ENCODE assay signal across 8 cellular contexts in genomic region chr9:129110740-129111142, GRCh38. TPM values are rescaled to one million over a fixed set of nuclear protein-coding genes. Genes with fewer than 3 reads are reported as not detected.
DNase-seq lines count a peak whose midpoint lies in the region; ATAC-seq, FAIRE-seq and TF ChIP-seq lines count a peak whose summit lies in the region.

Gene CRAT (minus strand): TSS chr9:129110793. CDS start chr9:129110509, 284 bp downstream.

- no peaks in the 10 kb centered on the region for H3K9me3 ChIP-seq in kidney (ENCODE audit: control insufficient read depth in 1 of 2, low read length in 2 of 2)

- FAIRE-seq in kidney (lab: Jason Lieb, UNC): no peak

- ATAC-seq in GM19043 (IDR thresholded peaks at IDR 0.05; ENCODE audit: low read depth, unreplicated experiment) (peak; percentile 49), HG03342 (IDR thresholded peaks at IDR 0.05; ENCODE audit: unreplicated experiment) (peak; percentile 51)

- H3K27ac ChIP-seq in kidney (ENCODE audit: low read depth in 2 of 2, low read length in 2 of 2): peak within 1 kb of the TSS; percentile 94 to 96

- intact Hi-C loops in kidney (cut with DNase I): no loop called here

- H3K36me3 ChIP-seq in kidney (ENCODE audit: control insufficient read depth in 1 of 2, insufficient read depth in 2 of 2, low read length in 2 of 2): peaks cover 0 to 5% of the 10 kb centered on the region in 2 donors

- peak; percentile 94 for DNase-seq in AG10803 (ENCODE audit: low read depth)
- DNase-seq in NCI-H460 (ENCODE audit: extremely low read depth, low read depth): peak; percentile 94
- DNase-seq in activated CD4-positive, alpha-beta T cell treated with anti-CD3 and anti-CD28 coated beads for 1 hour: peak; percentile 88
- peak; percentile 65 to 82 for DNase-seq in cerebellar nuclear complex (lab: John Stamatoyannopoulos, UW)
- peak; percentile 99 for DNase-seq in kidney
- peak; percentile 93 to 97 (median 93) for DNase-seq in stimulated activated CD4-positive, alpha-beta T cell treated with anti-CD3 and anti-CD28 coated beads, Interleukin-12 subunit alpha, Interleukin-12 subunit beta, amount 100 ng/mL, for 48 hours (ENCODE audit: low read depth in 2 of 3, low spot score in 1 of 3)

- H3K4me1 ChIP-seq in kidney (ENCODE audit: control insufficient read depth in 1 of 2, insufficient read depth in 1 of 2, low read depth in 1 of 2, low read length in 2 of 2): peaks cover 10 to 19% of the 10 kb centered on the region in 2 donors

- peak within 1 kb of the TSS; percentile 77 to 93 for H3K9ac ChIP-seq in kidney (ENCODE audit: low read length in 2 of 2)

- H3K4me3 ChIP-seq in AG10803 (ENCODE audit: low read length) (peak within 1 kb of the TSS; percentile 85), kidney (ENCODE audit: low read length in 2 of 2) (peak within 1 kb of the TSS; percentile 85 to 87)

- TF ChIP-seq CTCF in AG10803 (conservative IDR thresholded peaks at IDR 0.05; ENCODE audit: low read length): no peak
- no peak for TF ChIP-seq CTCF in kidney (IDR thresholded peaks at IDR 0.05; ENCODE audit: borderline replicate concordance, extremely low read depth, insufficient read depth)

RNA-seq across cellular contexts. Expression of gene CRAT, which starts in this region (rescaled TPM):
- total RNA-seq in NCI-H460 (2014; rRNA removed; shearing (Covaris generic)): 27.2 and 32.5 TPM in 2 replicates
- polyA plus RNA-seq in NCI-H460 (2014; cell fraction: nucleus; rRNA removed): 25.2 and 35.0 TPM in 2 replicates
- total RNA-seq in kidney: 32.3 TPM
- polyA plus RNA-seq in kidney (ENCODE audit: insufficient read depth, low read depth, low replicate concordance): 76.8 TPM

Comparison
In these comparisons a context has a peak if more than half of its experiments do, and no peak if none do; other contexts are left out.
1. Peak in every context shown above with its lines: DNase-seq, ATAC-seq, H3K4me3 ChIP-seq and H3K27ac ChIP-seq.